ENCODE assay signal across 1 cellular context in genomic region chr6:139308936-139309603, GRCh38.
TF ChIP-seq lines count a peak whose summit lies in the region.

No MANE protein-coding gene starts in this region.

TF ChIP-seq in HepG2, 621 proteins besides CTCF, POLR2A, EP300 and RAD21 (continued from another document and continues in another):
- TF ChIP-seq ZNF441 (CRISPR knock-in tag; IDR thresholded peaks at IDR 0.05; ENCODE audit: borderline replicate concordance): no peak
- TF ChIP-seq RXRB (CRISPR knock-in tag; IDR thresholded peaks at IDR 0.05; ENCODE audit: borderline replicate concordance): peak; percentile 40; the same call in 1 of the 2 replicates
- peak; percentile 50; the same call in 1 of the 2 replicates for TF ChIP-seq SOX5 (CRISPR knock-in tag; IDR thresholded peaks at IDR 0.05; ENCODE audit: borderline replicate concordance)
- TF ChIP-seq ZNF160 (CRISPR knock-in tag; IDR thresholded peaks at IDR 0.05): 0 out of 2 replicates have a peak, but pooled peaks have one; percentile 9
- TF ChIP-seq, protein P1, sequence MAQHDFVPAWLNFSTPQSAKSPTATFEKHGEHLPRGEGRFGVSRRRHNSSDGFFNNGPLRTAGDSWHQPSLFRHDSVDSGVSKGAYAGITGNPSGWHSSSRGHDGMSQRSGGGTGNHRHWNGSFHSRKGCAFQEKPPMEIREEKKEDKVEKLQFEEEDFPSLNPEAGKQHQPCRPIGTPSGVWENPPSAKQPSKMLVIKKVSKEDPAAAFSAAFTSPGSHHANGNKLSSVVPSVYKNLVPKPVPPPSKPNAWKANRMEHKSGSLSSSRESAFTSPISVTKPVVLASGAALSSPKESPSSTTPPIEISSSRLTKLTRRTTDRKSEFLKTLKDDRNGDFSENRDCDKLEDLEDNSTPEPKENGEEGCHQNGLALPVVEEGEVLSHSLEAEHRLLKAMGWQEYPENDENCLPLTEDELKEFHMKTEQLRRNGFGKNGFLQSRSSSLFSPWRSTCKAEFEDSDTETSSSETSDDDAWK (CRISPR knock-in tag; IDR thresholded peaks at IDR 0.05): no peak
- TF ChIP-seq HOXA3 (CRISPR knock-in tag; IDR thresholded peaks at IDR 0.05): peak; percentile 37; the same call in 1 of the 2 replicates
- peak; percentile 79; the same call in 1 of the 2 replicates for TF ChIP-seq RERE (CRISPR knock-in tag; IDR thresholded peaks at IDR 0.05; ENCODE audit: low read depth)
- no peak for TF ChIP-seq PLSCR1 (CRISPR knock-in tag; IDR thresholded peaks at IDR 0.05; ENCODE audit: borderline replicate concordance)
- no peak; the same call in 1 of the 2 replicates for TF ChIP-seq ZNF788 (CRISPR knock-in tag; IDR thresholded peaks at IDR 0.05; ENCODE audit: borderline replicate concordance)
- peak; percentile 18; the same call in 1 of the 2 replicates for TF ChIP-seq SRF (IDR thresholded peaks at IDR 0.05; ENCODE audit: low read depth, low read length)
- TF ChIP-seq ZNF382 (CRISPR knock-in tag; IDR thresholded peaks at IDR 0.05; ENCODE audit: borderline replicate concordance): no peak
- no peak for TF ChIP-seq JARID2 (CRISPR knock-in tag; IDR thresholded peaks at IDR 0.05; ENCODE audit: insufficient replicate concordance)
- no peak for TF ChIP-seq KDM2A (CRISPR knock-in tag; IDR thresholded peaks at IDR 0.05; ENCODE audit: borderline replicate concordance, low read depth)
- TF ChIP-seq ZNF337 (CRISPR knock-in tag; IDR thresholded peaks at IDR 0.05; ENCODE audit: borderline replicate concordance, low read depth): no peak
- TF ChIP-seq ZNF510 (CRISPR knock-in tag; IDR thresholded peaks at IDR 0.05; ENCODE audit: low read depth): no peak
- no peak for TF ChIP-seq ZNF547 (CRISPR knock-in tag; IDR thresholded peaks at IDR 0.05)
- peak; percentile 62; the same call in 1 of the 2 replicates for TF ChIP-seq ZNF205 (CRISPR knock-in tag; IDR thresholded peaks at IDR 0.05)
- TF ChIP-seq JUN (CRISPR knock-in tag; IDR thresholded peaks at IDR 0.05): no peak
- TF ChIP-seq, protein P2, sequence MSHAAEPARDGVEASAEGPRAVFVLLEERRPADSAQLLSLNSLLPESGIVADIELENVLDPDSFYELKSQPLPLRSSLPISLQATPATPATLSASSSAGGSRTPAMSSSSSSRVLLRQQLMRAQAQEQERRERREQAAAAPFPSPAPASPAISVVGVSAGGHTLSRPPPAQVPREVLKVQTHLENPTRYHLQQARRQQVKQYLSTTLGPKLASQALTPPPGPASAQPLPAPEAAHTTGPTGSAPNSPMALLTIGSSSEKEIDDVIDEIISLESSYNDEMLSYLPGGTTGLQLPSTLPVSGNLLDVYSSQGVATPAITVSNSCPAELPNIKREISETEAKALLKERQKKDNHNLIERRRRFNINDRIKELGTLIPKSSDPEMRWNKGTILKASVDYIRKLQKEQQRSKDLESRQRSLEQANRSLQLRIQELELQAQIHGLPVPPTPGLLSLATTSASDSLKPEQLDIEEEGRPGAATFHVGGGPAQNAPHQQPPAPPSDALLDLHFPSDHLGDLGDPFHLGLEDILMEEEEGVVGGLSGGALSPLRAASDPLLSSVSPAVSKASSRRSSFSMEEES (CRISPR knock-in tag; IDR thresholded peaks at IDR 0.05): no peak
- TF ChIP-seq CBX5 (CRISPR knock-in tag; IDR thresholded peaks at IDR 0.05; ENCODE audit: borderline replicate concordance): peak; percentile 67; the same call in 1 of the 2 replicates
- no peak for TF ChIP-seq ZSCAN30 (CRISPR knock-in tag; IDR thresholded peaks at IDR 0.05)
- TF ChIP-seq ZNF446 (CRISPR knock-in tag; IDR thresholded peaks at IDR 0.05): no peak
- no peak for TF ChIP-seq ZNF274 (CRISPR knock-in tag; IDR thresholded peaks at IDR 0.05)
- peak; percentile 57; the same call in 1 of the 3 replicates for TF ChIP-seq MXI1 (IDR thresholded peaks at IDR 0.05; ENCODE audit: borderline replicate concordance, low read depth, low read length)
- TF ChIP-seq, protein P3, sequence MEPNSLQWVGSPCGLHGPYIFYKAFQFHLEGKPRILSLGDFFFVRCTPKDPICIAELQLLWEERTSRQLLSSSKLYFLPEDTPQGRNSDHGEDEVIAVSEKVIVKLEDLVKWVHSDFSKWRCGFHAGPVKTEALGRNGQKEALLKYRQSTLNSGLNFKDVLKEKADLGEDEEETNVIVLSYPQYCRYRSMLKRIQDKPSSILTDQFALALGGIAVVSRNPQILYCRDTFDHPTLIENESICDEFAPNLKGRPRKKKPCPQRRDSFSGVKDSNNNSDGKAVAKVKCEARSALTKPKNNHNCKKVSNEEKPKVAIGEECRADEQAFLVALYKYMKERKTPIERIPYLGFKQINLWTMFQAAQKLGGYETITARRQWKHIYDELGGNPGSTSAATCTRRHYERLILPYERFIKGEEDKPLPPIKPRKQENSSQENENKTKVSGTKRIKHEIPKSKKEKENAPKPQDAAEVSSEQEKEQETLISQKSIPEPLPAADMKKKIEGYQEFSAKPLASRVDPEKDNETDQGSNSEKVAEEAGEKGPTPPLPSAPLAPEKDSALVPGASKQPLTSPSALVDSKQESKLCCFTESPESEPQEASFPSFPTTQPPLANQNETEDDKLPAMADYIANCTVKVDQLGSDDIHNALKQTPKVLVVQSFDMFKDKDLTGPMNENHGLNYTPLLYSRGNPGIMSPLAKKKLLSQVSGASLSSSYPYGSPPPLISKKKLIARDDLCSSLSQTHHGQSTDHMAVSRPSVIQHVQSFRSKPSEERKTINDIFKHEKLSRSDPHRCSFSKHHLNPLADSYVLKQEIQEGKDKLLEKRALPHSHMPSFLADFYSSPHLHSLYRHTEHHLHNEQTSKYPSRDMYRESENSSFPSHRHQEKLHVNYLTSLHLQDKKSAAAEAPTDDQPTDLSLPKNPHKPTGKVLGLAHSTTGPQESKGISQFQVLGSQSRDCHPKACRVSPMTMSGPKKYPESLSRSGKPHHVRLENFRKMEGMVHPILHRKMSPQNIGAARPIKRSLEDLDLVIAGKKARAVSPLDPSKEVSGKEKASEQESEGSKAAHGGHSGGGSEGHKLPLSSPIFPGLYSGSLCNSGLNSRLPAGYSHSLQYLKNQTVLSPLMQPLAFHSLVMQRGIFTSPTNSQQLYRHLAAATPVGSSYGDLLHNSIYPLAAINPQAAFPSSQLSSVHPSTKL (CRISPR knock-in tag; IDR thresholded peaks at IDR 0.05): peak; percentile 70; the same call in 1 of the 2 replicates
- TF ChIP-seq, protein P4, sequence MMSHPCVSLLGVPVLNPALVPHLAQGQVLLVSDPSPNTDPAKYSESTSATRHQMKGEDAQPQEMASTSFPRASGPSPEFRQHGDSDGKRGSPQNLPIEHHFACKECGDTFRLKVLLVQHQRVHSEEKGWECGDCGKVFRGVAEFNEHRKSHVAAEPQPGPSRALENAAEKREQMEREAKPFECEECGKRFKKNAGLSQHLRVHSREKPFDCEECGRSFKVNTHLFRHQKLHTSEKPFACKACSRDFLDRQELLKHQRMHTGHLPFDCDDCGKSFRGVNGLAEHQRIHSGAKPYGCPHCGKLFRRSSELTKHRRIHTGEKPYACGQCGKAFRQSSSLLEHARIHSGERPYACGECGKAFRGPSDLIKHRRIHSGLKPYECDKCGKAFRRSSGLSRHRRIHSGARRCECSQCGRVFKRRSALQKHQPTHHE (CRISPR knock-in tag; IDR thresholded peaks at IDR 0.05; ENCODE audit: borderline replicate concordance): no peak
- no peak for TF ChIP-seq SIN3A (IDR thresholded peaks at IDR 0.05; ENCODE audit: borderline replicate concordance, low read depth, low read length)
- no peak for TF ChIP-seq RAD51 (IDR thresholded peaks at IDR 0.05; ENCODE audit: borderline replicate concordance)
- TF ChIP-seq ZNF432 (CRISPR knock-in tag; IDR thresholded peaks at IDR 0.05; ENCODE audit: borderline replicate concordance): no peak
- TF ChIP-seq ZNF720 (CRISPR knock-in tag; IDR thresholded peaks at IDR 0.05): no peak
- 0 out of 2 replicates have a peak, but pooled peaks have one; percentile 21 for TF ChIP-seq ATF3 (CRISPR knock-in tag; IDR thresholded peaks at IDR 0.05)
- peak; percentile 94 for TF ChIP-seq CEBPB (IDR thresholded peaks at IDR 0.05; ENCODE audit: borderline replicate concordance, low read depth, low read length)
- TF ChIP-seq ZMYM3 (CRISPR knock-in tag; IDR thresholded peaks at IDR 0.05): no peak
- TF ChIP-seq ZNF331 (CRISPR knock-in tag; IDR thresholded peaks at IDR 0.05): peak; percentile 71; the same call in 1 of the 2 replicates
- TF ChIP-seq TAF1 (CRISPR knock-in tag; IDR thresholded peaks at IDR 0.05): no peak
- no peak for TF ChIP-seq JDP2 (CRISPR knock-in tag; IDR thresholded peaks at IDR 0.05; ENCODE audit: borderline replicate concordance)
- TF ChIP-seq KLF13 (CRISPR knock-in tag; IDR thresholded peaks at IDR 0.05): no peak
- no peak for TF ChIP-seq SMAD9 (CRISPR knock-in tag; IDR thresholded peaks at IDR 0.05)
- no peak for TF ChIP-seq ZMAT3 (CRISPR knock-in tag; conservative IDR thresholded peaks at IDR 0.05)
- TF ChIP-seq ZNF674 (CRISPR knock-in tag; IDR thresholded peaks at IDR 0.05; ENCODE audit: low read depth): 0 out of 2 replicates have a peak, but pooled peaks have one; percentile 42
- no peak for TF ChIP-seq ZNF780A (CRISPR knock-in tag; IDR thresholded peaks at IDR 0.05)
- no peak for TF ChIP-seq HNRNPL (IDR thresholded peaks at IDR 0.05; ENCODE audit: low read depth, low read length)
- peak; percentile 22; the same call in 1 of the 2 replicates for TF ChIP-seq GATAD1 (CRISPR knock-in tag; IDR thresholded peaks at IDR 0.05)
- no peak for TF ChIP-seq ZNF570 (CRISPR knock-in tag; IDR thresholded peaks at IDR 0.05; ENCODE audit: borderline replicate concordance)
- TF ChIP-seq, protein P5, sequence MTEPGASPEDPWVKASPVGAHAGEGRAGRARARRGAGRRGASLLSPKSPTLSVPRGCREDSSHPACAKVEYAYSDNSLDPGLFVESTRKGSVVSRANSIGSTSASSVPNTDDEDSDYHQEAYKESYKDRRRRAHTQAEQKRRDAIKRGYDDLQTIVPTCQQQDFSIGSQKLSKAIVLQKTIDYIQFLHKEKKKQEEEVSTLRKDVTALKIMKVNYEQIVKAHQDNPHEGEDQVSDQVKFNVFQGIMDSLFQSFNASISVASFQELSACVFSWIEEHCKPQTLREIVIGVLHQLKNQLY (CRISPR knock-in tag; IDR thresholded peaks at IDR 0.05): 0 out of 2 replicates have a peak, but pooled peaks have one; percentile 35
- TF ChIP-seq ZNF256 (CRISPR knock-in tag; conservative IDR thresholded peaks at IDR 0.05): no peak
